In genomic region chr12:107364875-107365518, GRCh38 we compare ENCODE assay signal across 1 cellular context.
TF ChIP-seq lines count a peak whose summit lies in the region.

No MANE protein-coding gene starts in this region.

TF ChIP-seq in HepG2, 621 proteins besides CTCF, POLR2A, EP300 and RAD21 (continued from another document and continues in another):
- TF ChIP-seq HNF4G (IDR thresholded peaks at IDR 0.05; ENCODE audit: borderline replicate concordance, low read depth, low read length) (0 out of 2 replicates have a peak, but pooled peaks have one; percentile 9), HNF4G (CRISPR knock-in tag; IDR thresholded peaks at IDR 0.05; ENCODE audit: borderline replicate concordance, low read depth) (no peak), SOX6 (IDR thresholded peaks at IDR 0.05) (no peak), SOX6 (CRISPR knock-in tag; IDR thresholded peaks at IDR 0.05) (peak; percentile 32; the same call in 1 of the 2 replicates), ZNF597 (CRISPR knock-in tag; IDR thresholded peaks at IDR 0.05) (no peak), SMYD3 (CRISPR knock-in tag; IDR thresholded peaks at IDR 0.05) (no peak), SKI (IDR thresholded peaks at IDR 0.05; ENCODE audit: partially characterized antibody) (peak; percentile 46), PAXIP1 (CRISPR knock-in tag; conservative IDR thresholded peaks at IDR 0.05) (peak; percentile 27; the same call in 1 of the 2 replicates), YEATS4 (CRISPR knock-in tag; IDR thresholded peaks at IDR 0.05; ENCODE audit: borderline replicate concordance) (no peak), ZNF484 (CRISPR knock-in tag; IDR thresholded peaks at IDR 0.05; ENCODE audit: borderline replicate concordance, low read depth) (no peak), MIER2 (CRISPR knock-in tag; IDR thresholded peaks at IDR 0.05) (no peak), KLF11 (CRISPR knock-in tag; IDR thresholded peaks at IDR 0.05) (no peak), ZNF235 (CRISPR knock-in tag; IDR thresholded peaks at IDR 0.05; ENCODE audit: borderline replicate concordance) (no peak), ZNF281 (CRISPR knock-in tag; IDR thresholded peaks at IDR 0.05; ENCODE audit: borderline replicate concordance) (no peak), KAT7 (CRISPR knock-in tag; IDR thresholded peaks at IDR 0.05; ENCODE audit: borderline replicate concordance) (no peak), ZNF724P (CRISPR knock-in tag; IDR thresholded peaks at IDR 0.05; ENCODE audit: borderline replicate concordance) (no peak), MYPOP (CRISPR knock-in tag; IDR thresholded peaks at IDR 0.05) (no peak), SOX13 (IDR thresholded peaks at IDR 0.05) (no peak), SOX13 (CRISPR knock-in tag; conservative IDR thresholded peaks at IDR 0.05 in 1 of 2, IDR thresholded peaks at IDR 0.05 in 1 of 2) (peak in 1 of 2 experiments; percentile 61; a peak in 2 of 4 replicates), ZNF841 (CRISPR knock-in tag; IDR thresholded peaks at IDR 0.05; ENCODE audit: borderline replicate concordance) (no peak), ZNF839 (CRISPR knock-in tag; IDR thresholded peaks at IDR 0.05; ENCODE audit: borderline replicate concordance) (no peak), SMAD1 (CRISPR knock-in tag; IDR thresholded peaks at IDR 0.05; ENCODE audit: borderline replicate concordance, low read depth) (no peak), PBX3 (CRISPR knock-in tag; IDR thresholded peaks at IDR 0.05; ENCODE audit: borderline replicate concordance) (no peak), CHD4 (IDR thresholded peaks at IDR 0.05; ENCODE audit: borderline replicate concordance, low read length) (peak; percentile 91; the same call in 1 of the 2 replicates), GATAD2A (CRISPR knock-in tag; IDR thresholded peaks at IDR 0.05) (peak; percentile 60), FOSL2 (CRISPR knock-in tag; IDR thresholded peaks at IDR 0.05) (no peak), ZNF747 (CRISPR knock-in tag; IDR thresholded peaks at IDR 0.05; ENCODE audit: borderline replicate concordance) (no peak), TEAD3 (CRISPR knock-in tag; optimal IDR thresholded peaks at IDR 0.05; ENCODE audit: borderline replicate concordance) (no peak), TBX3 (IDR thresholded peaks at IDR 0.05; ENCODE audit: borderline replicate concordance) (peak; percentile 70; the same call in 1 of the 2 replicates), RFXAP (CRISPR knock-in tag; IDR thresholded peaks at IDR 0.05; ENCODE audit: borderline replicate concordance) (no peak), ZNF737 (CRISPR knock-in tag; IDR thresholded peaks at IDR 0.05; ENCODE audit: borderline replicate concordance) (no peak), BCL6 (CRISPR knock-in tag; IDR thresholded peaks at IDR 0.05) (peak; percentile 85), RCOR2 (CRISPR knock-in tag; IDR thresholded peaks at IDR 0.05) (peak; percentile 68; the same call in 1 of the 2 replicates), RBM39 (IDR thresholded peaks at IDR 0.05; ENCODE audit: low read depth, low read length, poor library complexity, severe bottlenecking) (no peak), PRDM4 (CRISPR knock-in tag; IDR thresholded peaks at IDR 0.05; ENCODE audit: borderline replicate concordance) (no peak), U2AF1 (optimal IDR thresholded peaks at IDR 0.05; ENCODE audit: low read depth, low read length) (no peak), CBFB (CRISPR knock-in tag; IDR thresholded peaks at IDR 0.05) (peak; percentile 69), HDAC2 (CRISPR knock-in tag; IDR thresholded peaks at IDR 0.05) (peak; percentile 39; the same call in 1 of the 2 replicates), HMG20A (CRISPR knock-in tag; IDR thresholded peaks at IDR 0.05; ENCODE audit: borderline replicate concordance) (peak; percentile 32; the same call in 1 of the 2 replicates), TARDBP (CRISPR knock-in tag; IDR thresholded peaks at IDR 0.05) (no peak), TSC22D2 (CRISPR knock-in tag; IDR thresholded peaks at IDR 0.05; ENCODE audit: borderline replicate concordance) (no peak), PHF5A (CRISPR knock-in tag; IDR thresholded peaks at IDR 0.05; ENCODE audit: low read depth, unreplicated experiment) (no peak), ZNF7 (CRISPR knock-in tag; IDR thresholded peaks at IDR 0.05) (no peak), RERE (CRISPR knock-in tag; IDR thresholded peaks at IDR 0.05; ENCODE audit: low read depth) (no peak)
